Comparison of ENCODE assay signal across 1 cellular context in genomic region chr10:44976352-44977198, GRCh38.
TF ChIP-seq lines count a peak whose summit lies in the region.

No MANE protein-coding gene starts in this region.

TF ChIP-seq in HepG2, 621 proteins besides CTCF, POLR2A, EP300 and RAD21 (continued from another document and continues in another):
- TF ChIP-seq NR2F6 (IDR thresholded peaks at IDR 0.05) (no peak), NR2F6 (CRISPR knock-in tag; IDR thresholded peaks at IDR 0.05) (no peak; the same call in none of the 2 replicates), MBNL3 (CRISPR knock-in tag; conservative IDR thresholded peaks at IDR 0.05) (no peak), MED13 (CRISPR knock-in tag; IDR thresholded peaks at IDR 0.05) (no peak), ZNF792 (CRISPR knock-in tag; IDR thresholded peaks at IDR 0.05) (no peak), ZNF343 (CRISPR knock-in tag; IDR thresholded peaks at IDR 0.05) (no peak), MTA3 (CRISPR knock-in tag; IDR thresholded peaks at IDR 0.05) (no peak), GZF1 (CRISPR knock-in tag; IDR thresholded peaks at IDR 0.05) (0 out of 2 replicates have a peak, but pooled peaks have one; percentile 21), MAFG (CRISPR knock-in tag; IDR thresholded peaks at IDR 0.05) (no peak), ZNF276 (CRISPR knock-in tag; IDR thresholded peaks at IDR 0.05; ENCODE audit: low read depth) (no peak), CAMTA2 (CRISPR knock-in tag; IDR thresholded peaks at IDR 0.05; ENCODE audit: borderline replicate concordance) (no peak), ZNF816 (CRISPR knock-in tag; IDR thresholded peaks at IDR 0.05; ENCODE audit: borderline replicate concordance) (peak; percentile 98), NR2C2 (CRISPR knock-in tag; IDR thresholded peaks at IDR 0.05; ENCODE audit: borderline replicate concordance) (no peak), NR2F2 (IDR thresholded peaks at IDR 0.05; ENCODE audit: borderline replicate concordance, low read depth) (no peak), ZNF44 (CRISPR knock-in tag; IDR thresholded peaks at IDR 0.05) (no peak), ZNF280B (CRISPR knock-in tag; IDR thresholded peaks at IDR 0.05; ENCODE audit: borderline replicate concordance) (0 out of 2 replicates have a peak, but pooled peaks have one; percentile 59), EHMT2 (IDR thresholded peaks at IDR 0.05; ENCODE audit: borderline replicate concordance, low read depth, low read length) (no peak), HNF4A (CRISPR knock-in tag; IDR thresholded peaks at IDR 0.05) (no peak), GPN1 (CRISPR knock-in tag; IDR thresholded peaks at IDR 0.05; ENCODE audit: borderline replicate concordance) (no peak), MTF1 (CRISPR knock-in tag; IDR thresholded peaks at IDR 0.05) (no peak), ARNTL (CRISPR knock-in tag; IDR thresholded peaks at IDR 0.05) (no peak; the same call in 1 of the 2 replicates), ARNT (IDR thresholded peaks at IDR 0.05) (no peak), ZNF383 (CRISPR knock-in tag; IDR thresholded peaks at IDR 0.05; ENCODE audit: borderline replicate concordance) (no peak), MAFK (conservative IDR thresholded peaks at IDR 0.05 in 1 of 2, IDR thresholded peaks at IDR 0.05 in 1 of 2; ENCODE audit: low read length in 2 of 2) (no peak), ZNF501 (CRISPR knock-in tag; IDR thresholded peaks at IDR 0.05) (no peak), ZNF263 (CRISPR knock-in tag; IDR thresholded peaks at IDR 0.05) (no peak), ZNF7 (CRISPR knock-in tag; IDR thresholded peaks at IDR 0.05) (peak; percentile 36; the same call in 1 of the 2 replicates), CEBPG (CRISPR knock-in tag; IDR thresholded peaks at IDR 0.05) (no peak; the same call in 1 of the 2 replicates), TFDP1 (CRISPR knock-in tag; IDR thresholded peaks at IDR 0.05; ENCODE audit: borderline replicate concordance) (no peak), ZNF841 (CRISPR knock-in tag; IDR thresholded peaks at IDR 0.05; ENCODE audit: borderline replicate concordance) (0 out of 2 replicates have a peak, but pooled peaks have one; percentile 47), SYNCRIP (IDR thresholded peaks at IDR 0.05; ENCODE audit: insufficient read depth, low read depth, low read length) (no peak), NFIB (CRISPR knock-in tag; IDR thresholded peaks at IDR 0.05; ENCODE audit: borderline replicate concordance) (no peak), ZNF746 (CRISPR knock-in tag; IDR thresholded peaks at IDR 0.05) (no peak), SNRNP70 (IDR thresholded peaks at IDR 0.05; ENCODE audit: low read depth, low read length) (no peak), ATF6 (CRISPR knock-in tag; conservative IDR thresholded peaks at IDR 0.05) (no peak), SIX4 (CRISPR knock-in tag; IDR thresholded peaks at IDR 0.05) (no peak), ZSCAN21 (CRISPR knock-in tag; IDR thresholded peaks at IDR 0.05; ENCODE audit: borderline replicate concordance) (peak; percentile 95), ZNF280D (CRISPR knock-in tag; IDR thresholded peaks at IDR 0.05) (no peak), ZNF747 (CRISPR knock-in tag; IDR thresholded peaks at IDR 0.05; ENCODE audit: borderline replicate concordance) (peak; percentile 50; the same call in 1 of the 2 replicates), HMGA1 (CRISPR knock-in tag; conservative IDR thresholded peaks at IDR 0.05) (no peak), TEF (CRISPR knock-in tag; IDR thresholded peaks at IDR 0.05) (peak; percentile 26; the same call in 1 of the 2 replicates), IRX3 (CRISPR knock-in tag; IDR thresholded peaks at IDR 0.05; ENCODE audit: borderline replicate concordance, low read depth) (no peak), BCL3 (CRISPR knock-in tag; IDR thresholded peaks at IDR 0.05) (no peak), RELA (CRISPR knock-in tag; IDR thresholded peaks at IDR 0.05) (no peak), MLLT10 (CRISPR knock-in tag; IDR thresholded peaks at IDR 0.05) (no peak), ZNF777 (CRISPR knock-in tag; IDR thresholded peaks at IDR 0.05) (no peak), NFKB2 (CRISPR knock-in tag; IDR thresholded peaks at IDR 0.05; ENCODE audit: borderline replicate concordance) (peak; percentile 82; the same call in 1 of the 2 replicates), NFE2L2 (IDR thresholded peaks at IDR 0.05; ENCODE audit: low read length) (no peak), ZNF234 (CRISPR knock-in tag; conservative IDR thresholded peaks at IDR 0.05) (no peak), MAZ (IDR thresholded peaks at IDR 0.05; ENCODE audit: borderline replicate concordance, low read depth, low read length) (no peak), MAZ (CRISPR knock-in tag; IDR thresholded peaks at IDR 0.05; ENCODE audit: low read depth) (peak; percentile 68), RORA (CRISPR knock-in tag; IDR thresholded peaks at IDR 0.05) (no peak), TAF15 (IDR thresholded peaks at IDR 0.05; ENCODE audit: low read depth, low read length, poor library complexity, severe bottlenecking) (no peak), PLRG1 (conservative IDR thresholded peaks at IDR 0.05) (no peak), HOXA5 (CRISPR knock-in tag; IDR thresholded peaks at IDR 0.05) (no peak), KLF13 (CRISPR knock-in tag; IDR thresholded peaks at IDR 0.05) (peak; percentile 40; the same call in 1 of the 2 replicates), KLF15 (CRISPR knock-in tag; IDR thresholded peaks at IDR 0.05; ENCODE audit: borderline replicate concordance) (no peak), FOXK1 (CRISPR knock-in tag; IDR thresholded peaks at IDR 0.05; ENCODE audit: borderline replicate concordance, low read depth) (no peak), ATRX (CRISPR knock-in tag; IDR thresholded peaks at IDR 0.05; ENCODE audit: borderline replicate concordance) (no peak), NR3C1 (CRISPR knock-in tag; IDR thresholded peaks at IDR 0.05) (no peak), ZNF275 (CRISPR knock-in tag; IDR thresholded peaks at IDR 0.05; ENCODE audit: borderline replicate concordance) (peak; percentile 35; the same call in 1 of the 2 replicates)
